In genomic region chr21:37787456-37787855, GRCh38 we compare ENCODE assay signal across 15 cellular contexts.
DNase-seq lines count a peak whose midpoint lies in the region; TF ChIP-seq lines count a peak whose summit lies in the region.
"Had no signal": no experiment of that assay in that cellular context is flagged by ENCODE, and none has a peak within 500 bp of the region (broad histone marks: within the 10 kb centered on the region; RNA-seq: fewer than 3 reads in every experiment).

No MANE protein-coding gene starts in this region.

- H3K79me2 ChIP-seq in fibroblast of lung (ENCODE audit: control insufficient read depth, insufficient read depth, low read length) = no peaks in the 10 kb centered on the region

- H3K36me3 ChIP-seq in fibroblast of lung (ENCODE audit: control insufficient read depth, insufficient read depth, low read length) = no peaks in the 10 kb centered on the region
- no peaks in the 10 kb centered on the region for H3K36me3 ChIP-seq in endodermal cell (ENCODE audit: control insufficient read depth, insufficient read depth, low read length)
- H3K36me3 ChIP-seq: cardiac muscle cell had no signal

- H3K27ac Mint-ChIP-seq in osteocyte (ENCODE audit: unreplicated experiment) = peak overlapping the region; percentile 83
- H3K27ac Mint-ChIP-seq in endodermal cell = no peak overlapping the region
- H3K27ac Mint-ChIP-seq: activated T-cell treated with anti-CD3 and anti-CD28 coated beads, Interleukin-2, amount 50 U/mL, for 72 hours; CD4-positive, alpha-beta T cell had no signal

- H3K9me3 ChIP-seq in fibroblast of lung (ENCODE audit: control insufficient read depth, insufficient read depth, low read depth, low read length) (no peaks in the 10 kb centered on the region), endodermal cell (ENCODE audit: control insufficient read depth, low read length) (peaks cover 1% of the 10 kb centered on the region)

- H3K4me1 Mint-ChIP-seq in osteocyte (ENCODE audit: unreplicated experiment) = peaks cover 56% of the 10 kb centered on the region
- H3K4me1 Mint-ChIP-seq in endodermal cell = no peaks in the 10 kb centered on the region

- H3K4me3 ChIP-seq in fibroblast of lung (replicated peaks in 1 of 4; ENCODE audit: control extremely low read depth in 1 of 4, insufficient read depth in 1 of 4, low read depth in 3 of 4, low read length in 4 of 4) (no peak overlapping the region), endodermal cell (ENCODE audit: low read length) (no peak overlapping the region)
- H3K4me3 ChIP-seq: cardiac muscle cell had no signal

- H4K20me1 ChIP-seq in fibroblast of lung (ENCODE audit: control insufficient read depth, extremely low read depth, insufficient read depth, low read length) = no peaks in the 10 kb centered on the region

- H3K4me1 ChIP-seq in fibroblast of lung (ENCODE audit: control insufficient read depth, extremely low read depth, insufficient read depth, low read length) = peaks cover 2% of the 10 kb centered on the region
- H3K4me1 ChIP-seq in endodermal cell (ENCODE audit: control insufficient read depth, insufficient read depth, low read length) = no peaks in the 10 kb centered on the region

- no peaks in the 10 kb centered on the region for H3K27me3 Mint-ChIP-seq in osteocyte (ENCODE audit: unreplicated experiment)
- peaks cover 6% of the 10 kb centered on the region for H3K27me3 Mint-ChIP-seq in endodermal cell (ENCODE audit: insufficient read depth)

- peaks cover 3% of the 10 kb centered on the region for H3K9me3 Mint-ChIP-seq in osteocyte (ENCODE audit: unreplicated experiment)
- H3K9me3 Mint-ChIP-seq in endodermal cell = peaks cover 5% of the 10 kb centered on the region
- H3K9me3 Mint-ChIP-seq: CD4-positive, alpha-beta T cell had no signal

- H3K9ac ChIP-seq in fibroblast of lung (ENCODE audit: insufficient read depth, low read length) = no peak overlapping the region
- no peak overlapping the region for H3K9ac ChIP-seq in endodermal cell (ENCODE audit: extremely low read depth, low read length, poor library complexity, severe bottlenecking)

- TF ChIP-seq CTCF in fibroblast of lung (conservative IDR thresholded peaks at IDR 0.05 in 1 of 2, IDR thresholded peaks at IDR 0.05 in 1 of 2; ENCODE audit: low read depth in 1 of 2, low read length in 2 of 2) (no peak), osteocyte (IDR thresholded peaks at IDR 0.05) (no peak), endodermal cell (conservative IDR thresholded peaks at IDR 0.05) (no peak)

- WGBS in endodermal cell (ENCODE audit: insufficient coverage in 1 of 2, insufficient read length in 1 of 2), 2 experiments = 70 to 71% methylated on average over 1 of the region's 1 CpG

- H3K27ac ChIP-seq in fibroblast of lung (ENCODE audit: insufficient read depth, low read length) (peak overlapping the region; percentile 70), endodermal cell (ENCODE audit: low read depth, low read length) (no peak overlapping the region)
- H3K27ac ChIP-seq: cardiac muscle cell had no signal

- H3K27me3 ChIP-seq in fibroblast of lung (ENCODE audit: control insufficient read depth, insufficient read depth, low read length) = no peaks in the 10 kb centered on the region
- no peaks in the 10 kb centered on the region for H3K27me3 ChIP-seq in endodermal cell (ENCODE audit: control insufficient read depth, insufficient read depth, low read length, poor library complexity, severe bottlenecking)
- H3K27me3 ChIP-seq: cardiac muscle cell had no signal

- H3K4me3 Mint-ChIP-seq in osteocyte (ENCODE audit: unreplicated experiment) = no peak overlapping the region
- no peak overlapping the region for H3K4me3 Mint-ChIP-seq in endodermal cell
- H3K4me3 Mint-ChIP-seq: activated T-cell treated with anti-CD3 and anti-CD28 coated beads, Interleukin-2, amount 50 U/mL, for 72 hours; CD4-positive, alpha-beta T cell had no signal

- peak overlapping the region; percentile 1 for H3K4me2 ChIP-seq in fibroblast of lung (ENCODE audit: extremely low read depth, insufficient read depth, low read length)

- H3K36me3 Mint-ChIP-seq in osteocyte (ENCODE audit: unreplicated experiment) (no peaks in the 10 kb centered on the region), endodermal cell (ENCODE audit: low read depth) (no peaks in the 10 kb centered on the region)

- no peak overlapping the region for H2AFZ ChIP-seq in fibroblast of lung (ENCODE audit: low read length)

- DNase-seq in COLO829 (ENCODE audit: low spot score) (peak; percentile 40), RPMI7951 (ENCODE audit: low read depth) (peak; percentile 79), fibroblast of lung (ENCODE audit: low read depth in 2 of 2) (peak; percentile 84 to 96), osteocyte (ENCODE audit: extremely low spot score, unreplicated experiment) (no peak), NCI-H2081 (lab: John Stamatoyannopoulos, UW) (no peak), T-helper 1 cell (no peak), mucosa of gallbladder (ENCODE audit: low spot score) (no peak), endodermal cell (no peak)
- DNase-seq: activated CD4-positive, alpha-beta T cell treated with anti-CD3 and anti-CD28 coated beads for 1 hour; activated T-cell treated with anti-CD3 and anti-CD28 coated beads, Interleukin-2, amount 50 U/mL, for 72 hours; CD4-positive, alpha-beta T cell; NCI-H1417; NCI-H82; stimulated activated naive CD4-positive, alpha-beta T cell treated with Interleukin-2 at 50 U/mL for 16 hours had no signal

Comparison
In these comparisons a context has a peak if more than half of its experiments do, and no peak if none do; other contexts are left out.
1. DNase-seq: peak in COLO829 (single experiment), RPMI7951 (single experiment) and fibroblast of lung (2 of 2); none in osteocyte (single experiment), NCI-H2081 (0 of 2), T-helper 1 cell (0 of 5), mucosa of gallbladder (single experiment) and endodermal cell (single experiment).